10 cellular contexts compared by ENCODE assay signal in genomic region chr11:15816270-15816871, GRCh38.
DNase-seq lines count a peak whose midpoint lies in the region; ATAC-seq, FAIRE-seq and TF ChIP-seq lines count a peak whose summit lies in the region.
"Had no signal": no experiment of that assay in that cellular context is flagged by ENCODE, and none has a peak within 500 bp of the region (broad histone marks: within the 10 kb centered on the region; RNA-seq: fewer than 3 reads in every experiment).

No MANE protein-coding gene starts in this region.

- H3K9ac ChIP-seq in endothelial cell of umbilical vein (replicated peaks; ENCODE audit: extremely low read depth, insufficient read depth, low read length), result no peak overlapping the region

- peaks cover 11% of the 10 kb centered on the region for H3K9me3 Mint-ChIP-seq in osteocyte (ENCODE audit: unreplicated experiment)
- H3K9me3 Mint-ChIP-seq: activated naive CD4-positive, alpha-beta T cell treated with anti-CD3 and anti-CD28 coated beads, Interleukin-2, amount 50 U/mL, for 24 hours had no signal

- no peaks in the 10 kb centered on the region for H3K9me1 ChIP-seq in endothelial cell of umbilical vein (replicated peaks; ENCODE audit: control insufficient read depth, extremely low read depth, insufficient read depth, low read length)

- intact Hi-C loops in endothelial cell of umbilical vein (cut with micrococcal nuclease), result no loop called here

- no peak overlapping the region for H2AFZ ChIP-seq in endothelial cell of umbilical vein (ENCODE audit: low read depth, low read length)

- H3K4me1 ChIP-seq in endothelial cell of umbilical vein (ENCODE audit: control insufficient read depth, extremely low read depth, insufficient read depth, low read length), result no peaks in the 10 kb centered on the region

- CTCF ChIA-PET in endothelial cell of umbilical vein (lab: Charles Lee), result no interaction called here

- no peak overlapping the region for H3K4me3 ChIP-seq in endothelial cell of umbilical vein (replicated peaks in 1 of 3; ENCODE audit: insufficient read depth in 1 of 3, low read depth in 1 of 3, low read length in 3 of 3)

- dilution Hi-C loops in endothelial cell of umbilical vein (cut with MboI; ENCODE audit: extremely low pct_ligation_motif_present, low sequenced_read_pairs), result no loop called here

- no peaks in the 10 kb centered on the region for H4K20me1 ChIP-seq in endothelial cell of umbilical vein (replicated peaks; ENCODE audit: control insufficient read depth, extremely low read depth, insufficient read depth, low read length)

- no peaks in the 10 kb centered on the region for H3K36me3 ChIP-seq in endothelial cell of umbilical vein (ENCODE audit: control insufficient read depth in 2 of 2, extremely low read depth in 1 of 2, insufficient read depth in 2 of 2, low read length in 2 of 2)

- peaks cover 2% of the 10 kb centered on the region for H3K36me3 Mint-ChIP-seq in osteocyte (ENCODE audit: unreplicated experiment)
- H3K36me3 Mint-ChIP-seq: activated naive CD4-positive, alpha-beta T cell treated with anti-CD3 and anti-CD28 coated beads, Interleukin-2, amount 50 U/mL, for 24 hours had no signal

- no peak overlapping the region for H3K27ac ChIP-seq in endothelial cell of umbilical vein (ENCODE audit: insufficient read depth, low read depth, low read length)

- ATAC-seq in GM18868 (IDR thresholded peaks at IDR 0.05; ENCODE audit: unreplicated experiment), result no peak

- BruUV-seq in endothelial cell of umbilical vein (replicated peaks; lab: Mats Ljungman, UMichigan), result no TSS peak

- peak overlapping the region; percentile 99 for H3K27ac Mint-ChIP-seq in osteocyte (ENCODE audit: unreplicated experiment)
- H3K27ac Mint-ChIP-seq: activated naive CD4-positive, alpha-beta T cell treated with anti-CD3 and anti-CD28 coated beads, Interleukin-2, amount 50 U/mL, for 24 hours had no signal

- peaks cover 37% of the 10 kb centered on the region for H3K4me1 Mint-ChIP-seq in osteocyte (ENCODE audit: unreplicated experiment)
- H3K4me1 Mint-ChIP-seq: activated naive CD4-positive, alpha-beta T cell treated with anti-CD3 and anti-CD28 coated beads, Interleukin-2, amount 50 U/mL, for 24 hours had no signal

- peak; percentile 64 for DNase-seq in EL
- DNase-seq in NOMO-1 treated with DMSO at 0.1 percent for 48 hours (lab: John Stamatoyannopoulos, UW; ENCODE audit: unreplicated experiment), result peak; percentile 87
- DNase-seq in endothelial cell of umbilical vein (ENCODE audit: low read depth, low spot score), result peak; percentile 24
- DNase-seq in osteocyte (ENCODE audit: extremely low spot score, unreplicated experiment), result peak; percentile 87
- no peak for DNase-seq in nucleus accumbens (lab: John Stamatoyannopoulos, UW)
- no peak for DNase-seq in SIG-M5 (lab: John Stamatoyannopoulos, UW)
- no peak for DNase-seq in stimulated activated naive CD4-positive, alpha-beta T cell (lab: John Stamatoyannopoulos, UW)

- FAIRE-seq in endothelial cell of umbilical vein (lab: Jason Lieb, UNC), result no peak
- FAIRE-seq: GM12891 had no signal

- peak overlapping the region; percentile 1 for H3K4me3 Mint-ChIP-seq in osteocyte (ENCODE audit: unreplicated experiment)
- H3K4me3 Mint-ChIP-seq: activated naive CD4-positive, alpha-beta T cell treated with anti-CD3 and anti-CD28 coated beads, Interleukin-2, amount 50 U/mL, for 24 hours had no signal

- TF ChIP-seq POLR2A in endothelial cell of umbilical vein (IDR thresholded peaks at IDR 0.05; ENCODE audit: low read depth, low read length), result no peak

- no peaks in the 10 kb centered on the region for H3K9me3 ChIP-seq in endothelial cell of umbilical vein (replicated peaks; ENCODE audit: control insufficient read depth, insufficient read depth, low read length)

- POLR2A ChIA-PET in endothelial cell of umbilical vein (lab: Charles Lee), result no interaction called here

- no peak overlapping the region for H3K4me2 ChIP-seq in endothelial cell of umbilical vein (ENCODE audit: insufficient read depth, low read length)

- peaks cover 3 to 16% of the 10 kb centered on the region in 2 experiments for H3K27me3 ChIP-seq in endothelial cell of umbilical vein (ENCODE audit: control insufficient read depth in 2 of 2, insufficient read depth in 2 of 2, low read length in 2 of 2)

- H3K79me2 ChIP-seq in endothelial cell of umbilical vein (ENCODE audit: control insufficient read depth, insufficient read depth, low read length), result no peaks in the 10 kb centered on the region

- no peaks in the 10 kb centered on the region for H3K27me3 Mint-ChIP-seq in osteocyte (ENCODE audit: unreplicated experiment)

- TF ChIP-seq CTCF in endothelial cell of umbilical vein (IDR thresholded peaks at IDR 0.05; ENCODE audit: extremely low read depth in 1 of 2, insufficient read depth in 1 of 2, low read depth in 1 of 2, low read length in 2 of 2) (no peak), osteocyte (IDR thresholded peaks at IDR 0.05) (no peak)

TF ChIP-seq in endothelial cell of umbilical vein, 7 proteins besides CTCF, POLR2A, EP300 and RAD21:
- no peak for TF ChIP-seq MAX (IDR thresholded peaks at IDR 0.05; ENCODE audit: insufficient read depth, insufficient read length)
- no peak for TF ChIP-seq MYC (IDR thresholded peaks at IDR 0.05; ENCODE audit: low read depth, low read length)
- TF ChIP-seq JUN (IDR thresholded peaks at IDR 0.05; ENCODE audit: borderline replicate concordance, insufficient read depth, insufficient read length, low read depth), result no peak
- TF ChIP-seq EZH2 (IDR thresholded peaks at IDR 0.05; ENCODE audit: borderline replicate concordance, low read depth, low read length, severe bottlenecking), result no peak
- no peak for TF ChIP-seq POLR2AphosphoS5 (IDR thresholded peaks at IDR 0.05; ENCODE audit: insufficient read depth, low read depth, low read length)
- no peak for TF ChIP-seq FOS (IDR thresholded peaks at IDR 0.05; ENCODE audit: borderline replicate concordance, insufficient read depth, low read length)
- no peak for TF ChIP-seq GATA2 (IDR thresholded peaks at IDR 0.05; ENCODE audit: insufficient read depth, insufficient read length, low read depth, low read length)
TF ChIP-seq in endothelial cell of umbilical vein: peak in this region for 0.

Comparison
In these comparisons a context has a peak if more than half of its experiments do, and no peak if none do; other contexts are left out.
1. DNase-seq: peak in EL (single experiment), NOMO-1 treated with DMSO at 0.1 percent for 48 hours (single experiment), endothelial cell of umbilical vein (single experiment) and osteocyte (single experiment); none in nucleus accumbens (0 of 56), SIG-M5 (single experiment) and stimulated activated naive CD4-positive, alpha-beta T cell (0 of 6).